Comparison of ENCODE assay signal across 2 cellular contexts in the genomic region with DNA sequence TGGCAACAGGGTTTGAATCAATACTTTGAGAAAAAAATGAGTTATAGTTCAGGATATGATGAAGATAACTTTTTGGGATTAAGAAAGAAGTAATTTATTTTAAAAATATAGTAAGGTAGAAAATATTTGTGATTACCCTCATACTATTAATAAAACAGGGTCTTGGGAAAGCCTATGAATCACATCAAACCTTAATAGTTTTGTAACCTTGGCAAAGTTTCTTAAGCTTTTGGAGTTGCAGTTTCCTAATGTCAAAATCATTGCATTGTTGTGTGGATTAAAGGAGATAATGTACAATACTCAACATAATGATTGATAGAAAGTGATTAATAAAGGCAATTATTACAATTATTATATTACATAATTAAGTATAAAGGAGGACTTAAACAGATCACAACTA.
TF ChIP-seq lines count a peak whose summit lies in the region.

No MANE protein-coding gene starts in this region.

TF ChIP-seq in liver, 16 proteins besides CTCF, POLR2A, EP300 and RAD21 (continued from another document):
- TF ChIP-seq, protein P1, sequence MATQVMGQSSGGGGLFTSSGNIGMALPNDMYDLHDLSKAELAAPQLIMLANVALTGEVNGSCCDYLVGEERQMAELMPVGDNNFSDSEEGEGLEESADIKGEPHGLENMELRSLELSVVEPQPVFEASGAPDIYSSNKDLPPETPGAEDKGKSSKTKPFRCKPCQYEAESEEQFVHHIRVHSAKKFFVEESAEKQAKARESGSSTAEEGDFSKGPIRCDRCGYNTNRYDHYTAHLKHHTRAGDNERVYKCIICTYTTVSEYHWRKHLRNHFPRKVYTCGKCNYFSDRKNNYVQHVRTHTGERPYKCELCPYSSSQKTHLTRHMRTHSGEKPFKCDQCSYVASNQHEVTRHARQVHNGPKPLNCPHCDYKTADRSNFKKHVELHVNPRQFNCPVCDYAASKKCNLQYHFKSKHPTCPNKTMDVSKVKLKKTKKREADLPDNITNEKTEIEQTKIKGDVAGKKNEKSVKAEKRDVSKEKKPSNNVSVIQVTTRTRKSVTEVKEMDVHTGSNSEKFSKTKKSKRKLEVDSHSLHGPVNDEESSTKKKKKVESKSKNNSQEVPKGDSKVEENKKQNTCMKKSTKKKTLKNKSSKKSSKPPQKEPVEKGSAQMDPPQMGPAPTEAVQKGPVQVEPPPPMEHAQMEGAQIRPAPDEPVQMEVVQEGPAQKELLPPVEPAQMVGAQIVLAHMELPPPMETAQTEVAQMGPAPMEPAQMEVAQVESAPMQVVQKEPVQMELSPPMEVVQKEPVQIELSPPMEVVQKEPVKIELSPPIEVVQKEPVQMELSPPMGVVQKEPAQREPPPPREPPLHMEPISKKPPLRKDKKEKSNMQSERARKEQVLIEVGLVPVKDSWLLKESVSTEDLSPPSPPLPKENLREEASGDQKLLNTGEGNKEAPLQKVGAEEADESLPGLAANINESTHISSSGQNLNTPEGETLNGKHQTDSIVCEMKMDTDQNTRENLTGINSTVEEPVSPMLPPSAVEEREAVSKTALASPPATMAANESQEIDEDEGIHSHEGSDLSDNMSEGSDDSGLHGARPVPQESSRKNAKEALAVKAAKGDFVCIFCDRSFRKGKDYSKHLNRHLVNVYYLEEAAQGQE (IDR thresholded peaks at IDR 0.05) = no peak
- TF ChIP-seq HNF4G (IDR thresholded peaks at IDR 0.05) (no peak), YY1 (IDR thresholded peaks at IDR 0.05) (no peak), RXRA (IDR thresholded peaks at IDR 0.05) (no peak)
- TF ChIP-seq, protein P2, sequence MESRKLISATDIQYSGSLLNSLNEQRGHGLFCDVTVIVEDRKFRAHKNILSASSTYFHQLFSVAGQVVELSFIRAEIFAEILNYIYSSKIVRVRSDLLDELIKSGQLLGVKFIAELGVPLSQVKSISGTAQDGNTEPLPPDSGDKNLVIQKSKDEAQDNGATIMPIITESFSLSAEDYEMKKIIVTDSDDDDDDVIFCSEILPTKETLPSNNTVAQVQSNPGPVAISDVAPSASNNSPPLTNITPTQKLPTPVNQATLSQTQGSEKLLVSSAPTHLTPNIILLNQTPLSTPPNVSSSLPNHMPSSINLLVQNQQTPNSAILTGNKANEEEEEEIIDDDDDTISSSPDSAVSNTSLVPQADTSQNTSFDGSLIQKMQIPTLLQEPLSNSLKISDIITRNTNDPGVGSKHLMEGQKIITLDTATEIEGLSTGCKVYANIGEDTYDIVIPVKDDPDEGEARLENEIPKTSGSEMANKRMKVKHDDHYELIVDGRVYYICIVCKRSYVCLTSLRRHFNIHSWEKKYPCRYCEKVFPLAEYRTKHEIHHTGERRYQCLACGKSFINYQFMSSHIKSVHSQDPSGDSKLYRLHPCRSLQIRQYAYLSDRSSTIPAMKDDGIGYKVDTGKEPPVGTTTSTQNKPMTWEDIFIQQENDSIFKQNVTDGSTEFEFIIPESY (IDR thresholded peaks at IDR 0.05) = no peak

TF ChIP-seq in HepG2, 621 proteins besides CTCF, POLR2A, EP300 and RAD21 (continued from another document):
- no peak for TF ChIP-seq ZSCAN29 (CRISPR knock-in tag; conservative IDR thresholded peaks at IDR 0.05)
- TF ChIP-seq, protein P3, sequence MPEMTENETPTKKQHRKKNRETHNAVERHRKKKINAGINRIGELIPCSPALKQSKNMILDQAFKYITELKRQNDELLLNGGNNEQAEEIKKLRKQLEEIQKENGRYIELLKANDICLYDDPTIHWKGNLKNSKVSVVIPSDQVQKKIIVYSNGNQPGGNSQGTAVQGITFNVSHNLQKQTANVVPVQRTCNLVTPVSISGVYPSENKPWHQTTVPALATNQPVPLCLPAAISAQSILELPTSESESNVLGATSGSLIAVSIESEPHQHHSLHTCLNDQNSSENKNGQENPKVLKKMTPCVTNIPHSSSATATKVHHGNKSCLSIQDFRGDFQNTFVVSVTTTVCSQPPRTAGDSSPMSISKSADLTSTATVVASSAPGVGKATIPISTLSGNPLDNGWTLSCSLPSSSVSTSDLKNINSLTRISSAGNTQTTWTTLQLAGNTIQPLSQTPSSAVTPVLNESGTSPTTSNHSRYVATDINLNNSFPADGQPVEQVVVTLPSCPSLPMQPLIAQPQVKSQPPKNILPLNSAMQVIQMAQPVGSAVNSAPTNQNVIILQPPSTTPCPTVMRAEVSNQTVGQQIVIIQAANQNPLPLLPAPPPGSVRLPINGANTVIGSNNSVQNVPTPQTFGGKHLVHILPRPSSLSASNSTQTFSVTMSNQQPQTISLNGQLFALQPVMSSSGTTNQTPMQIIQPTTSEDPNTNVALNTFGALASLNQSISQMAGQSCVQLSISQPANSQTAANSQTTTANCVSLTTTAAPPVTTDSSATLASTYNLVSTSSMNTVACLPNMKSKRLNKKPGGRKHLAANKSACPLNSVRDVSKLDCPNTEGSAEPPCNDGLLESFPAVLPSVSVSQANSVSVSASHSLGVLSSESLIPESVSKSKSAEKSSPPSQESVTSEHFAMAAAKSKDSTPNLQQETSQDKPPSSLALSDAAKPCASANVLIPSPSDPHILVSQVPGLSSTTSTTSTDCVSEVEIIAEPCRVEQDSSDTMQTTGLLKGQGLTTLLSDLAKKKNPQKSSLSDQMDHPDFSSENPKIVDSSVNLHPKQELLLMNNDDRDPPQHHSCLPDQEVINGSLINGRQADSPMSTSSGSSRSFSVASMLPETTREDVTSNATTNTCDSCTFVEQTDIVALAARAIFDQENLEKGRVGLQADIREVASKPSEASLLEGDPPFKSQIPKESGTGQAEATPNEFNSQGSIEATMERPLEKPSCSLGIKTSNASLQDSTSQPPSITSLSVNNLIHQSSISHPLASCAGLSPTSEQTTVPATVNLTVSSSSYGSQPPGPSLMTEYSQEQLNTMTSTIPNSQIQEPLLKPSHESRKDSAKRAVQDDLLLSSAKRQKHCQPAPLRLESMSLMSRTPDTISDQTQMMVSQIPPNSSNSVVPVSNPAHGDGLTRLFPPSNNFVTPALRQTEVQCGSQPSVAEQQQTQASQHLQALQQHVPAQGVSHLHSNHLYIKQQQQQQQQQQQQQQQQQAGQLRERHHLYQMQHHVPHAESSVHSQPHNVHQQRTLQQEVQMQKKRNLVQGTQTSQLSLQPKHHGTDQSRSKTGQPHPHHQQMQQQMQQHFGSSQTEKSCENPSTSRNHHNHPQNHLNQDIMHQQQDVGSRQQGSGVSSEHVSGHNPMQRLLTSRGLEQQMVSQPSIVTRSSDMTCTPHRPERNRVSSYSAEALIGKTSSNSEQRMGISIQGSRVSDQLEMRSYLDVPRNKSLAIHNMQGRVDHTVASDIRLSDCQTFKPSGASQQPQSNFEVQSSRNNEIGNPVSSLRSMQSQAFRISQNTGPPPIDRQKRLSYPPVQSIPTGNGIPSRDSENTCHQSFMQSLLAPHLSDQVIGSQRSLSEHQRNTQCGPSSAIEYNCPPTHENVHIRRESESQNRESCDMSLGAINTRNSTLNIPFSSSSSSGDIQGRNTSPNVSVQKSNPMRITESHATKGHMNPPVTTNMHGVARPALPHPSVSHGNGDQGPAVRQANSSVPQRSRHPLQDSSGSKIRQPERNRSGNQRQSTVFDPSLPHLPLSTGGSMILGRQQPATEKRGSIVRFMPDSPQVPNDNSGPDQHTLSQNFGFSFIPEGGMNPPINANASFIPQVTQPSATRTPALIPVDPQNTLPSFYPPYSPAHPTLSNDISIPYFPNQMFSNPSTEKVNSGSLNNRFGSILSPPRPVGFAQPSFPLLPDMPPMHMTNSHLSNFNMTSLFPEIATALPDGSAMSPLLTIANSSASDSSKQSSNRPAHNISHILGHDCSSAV (CRISPR knock-in tag; IDR thresholded peaks at IDR 0.05; ENCODE audit: borderline replicate concordance) = no peak
- TF ChIP-seq MXD4 (CRISPR knock-in tag; IDR thresholded peaks at IDR 0.05) = no peak
- TF ChIP-seq MED1 (CRISPR knock-in tag; IDR thresholded peaks at IDR 0.05) = no peak
- TF ChIP-seq, protein P4, sequence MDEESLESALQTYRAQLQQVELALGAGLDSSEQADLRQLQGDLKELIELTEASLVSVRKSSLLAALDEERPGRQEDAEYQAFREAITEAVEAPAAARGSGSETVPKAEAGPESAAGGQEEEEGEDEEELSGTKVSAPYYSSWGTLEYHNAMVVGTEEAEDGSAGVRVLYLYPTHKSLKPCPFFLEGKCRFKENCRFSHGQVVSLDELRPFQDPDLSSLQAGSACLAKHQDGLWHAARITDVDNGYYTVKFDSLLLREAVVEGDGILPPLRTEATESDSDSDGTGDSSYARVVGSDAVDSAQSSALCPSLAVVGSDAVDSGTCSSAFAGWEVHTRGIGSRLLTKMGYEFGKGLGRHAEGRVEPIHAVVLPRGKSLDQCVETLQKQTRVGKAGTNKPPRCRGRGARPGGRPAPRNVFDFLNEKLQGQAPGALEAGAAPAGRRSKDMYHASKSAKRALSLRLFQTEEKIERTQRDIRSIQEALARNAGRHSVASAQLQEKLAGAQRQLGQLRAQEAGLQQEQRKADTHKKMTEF (CRISPR knock-in tag; IDR thresholded peaks at IDR 0.05) = no peak
- TF ChIP-seq, protein P5, sequence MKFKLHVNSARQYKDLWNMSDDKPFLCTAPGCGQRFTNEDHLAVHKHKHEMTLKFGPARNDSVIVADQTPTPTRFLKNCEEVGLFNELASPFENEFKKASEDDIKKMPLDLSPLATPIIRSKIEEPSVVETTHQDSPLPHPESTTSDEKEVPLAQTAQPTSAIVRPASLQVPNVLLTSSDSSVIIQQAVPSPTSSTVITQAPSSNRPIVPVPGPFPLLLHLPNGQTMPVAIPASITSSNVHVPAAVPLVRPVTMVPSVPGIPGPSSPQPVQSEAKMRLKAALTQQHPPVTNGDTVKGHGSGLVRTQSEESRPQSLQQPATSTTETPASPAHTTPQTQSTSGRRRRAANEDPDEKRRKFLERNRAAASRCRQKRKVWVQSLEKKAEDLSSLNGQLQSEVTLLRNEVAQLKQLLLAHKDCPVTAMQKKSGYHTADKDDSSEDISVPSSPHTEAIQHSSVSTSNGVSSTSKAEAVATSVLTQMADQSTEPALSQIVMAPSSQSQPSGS (CRISPR knock-in tag; IDR thresholded peaks at IDR 0.05) = no peak
- no peak for TF ChIP-seq RBM22 (optimal IDR thresholded peaks at IDR 0.05; ENCODE audit: low read length)
- TF ChIP-seq ZNF660 (CRISPR knock-in tag; IDR thresholded peaks at IDR 0.05; ENCODE audit: borderline replicate concordance, low read depth) = no peak
